In genomic region chr10:132399117-132400035, GRCh38 we compare ENCODE assay signal across 10 cellular contexts. TPM values are rescaled to one million over a fixed set of nuclear protein-coding genes. Genes with fewer than 3 reads are reported as not detected.
DNase-seq lines count a peak whose midpoint lies in the region; ATAC-seq and TF ChIP-seq lines count a peak whose summit lies in the region.
"Had no signal": no experiment of that assay in that cellular context is flagged by ENCODE, and none has a peak within 500 bp of the region (broad histone marks: within the 10 kb centered on the region; RNA-seq: fewer than 3 reads in every experiment).

No MANE protein-coding gene starts in this region.

- H3K27me3 ChIP-seq in body of pancreas = no peaks in the 10 kb centered on the region
- H3K27me3 ChIP-seq in mucosa of stomach (ENCODE audit: control insufficient read depth, insufficient read depth, low read length) = no peaks in the 10 kb centered on the region
- H3K27me3 ChIP-seq in upper lobe of right lung = no peaks in the 10 kb centered on the region
- H3K27me3 ChIP-seq: MG63 had no signal

- H3K36me3 ChIP-seq in body of pancreas (replicated peaks in 1 of 2; ENCODE audit: insufficient read depth in 1 of 2, low read depth in 2 of 2) (no peaks in the 10 kb centered on the region), mucosa of stomach (ENCODE audit: control insufficient read depth, insufficient read depth, low read length) (no peaks in the 10 kb centered on the region), upper lobe of right lung (no peaks in the 10 kb centered on the region)

- POLR2A ChIA-PET in activated naive CD8-positive, alpha-beta T cell treated with anti-CD3 and anti-CD28 coated beads, Interleukin-2, amount 10 ng/mL, durations not matched to agents 7 days and 5 days (lab: Charles Lee) = interaction anchor here (4.0 kb wide), 1 partner anchor 48 kb away, joined by 33 read pairs; no protein-coding TSS in a partner anchor
- POLR2A ChIA-PET in HEK293T (lab: Yijun Ruan, JAX) = no interaction called here

- H3K9me3 ChIP-seq in body of pancreas (no peaks in the 10 kb centered on the region), mucosa of stomach (ENCODE audit: control insufficient read depth, low read length) (no peaks in the 10 kb centered on the region), upper lobe of right lung (no peaks in the 10 kb centered on the region)
- H3K9me3 ChIP-seq: MG63 had no signal

- H3K9ac ChIP-seq in mucosa of stomach (ENCODE audit: low read length) = peak overlapping the region; percentile 92

- H3K27ac ChIP-seq in body of pancreas = peak overlapping the region; percentile 97 to 99 (median 97)
- H3K27ac ChIP-seq in upper lobe of right lung = peak overlapping the region; percentile 59

- 21 to 34% methylated on average over 15 to 27 of the region's 27 CpGs for WGBS in body of pancreas, 2 donors

- H3K27ac Mint-ChIP-seq in activated naive CD8-positive, alpha-beta T cell treated with anti-CD3 and anti-CD28 coated beads, Interleukin-2, amount 10 ng/mL, durations not matched to agents 7 days and 5 days = no peak overlapping the region
- no peak overlapping the region for H3K27ac Mint-ChIP-seq in activated naive CD8-positive, alpha-beta T cell treated with anti-CD3 and anti-CD28 coated beads, Interleukin-2, amount 50 U/mL, for 24 hours

- no peaks in the 10 kb centered on the region for H3K36me3 Mint-ChIP-seq in activated naive CD8-positive, alpha-beta T cell treated with anti-CD3 and anti-CD28 coated beads, Interleukin-2, amount 10 ng/mL, durations not matched to agents 7 days and 5 days
- no peaks in the 10 kb centered on the region for H3K36me3 Mint-ChIP-seq in activated naive CD8-positive, alpha-beta T cell treated with anti-CD3 and anti-CD28 coated beads, Interleukin-2, amount 50 U/mL, for 24 hours (ENCODE audit: low read depth)

- TF ChIP-seq CTCF in body of pancreas (IDR thresholded peaks at IDR 0.05) (no peak), upper lobe of right lung (IDR thresholded peaks at IDR 0.05) (no peak)

- H3K4me1 Mint-ChIP-seq in activated naive CD8-positive, alpha-beta T cell treated with anti-CD3 and anti-CD28 coated beads, Interleukin-2, amount 10 ng/mL, durations not matched to agents 7 days and 5 days = peaks cover 5% of the 10 kb centered on the region
- H3K4me1 Mint-ChIP-seq in activated naive CD8-positive, alpha-beta T cell treated with anti-CD3 and anti-CD28 coated beads, Interleukin-2, amount 50 U/mL, for 24 hours = peaks cover 18% of the 10 kb centered on the region

- H3K27me3 Mint-ChIP-seq in activated naive CD8-positive, alpha-beta T cell treated with anti-CD3 and anti-CD28 coated beads, Interleukin-2, amount 10 ng/mL, durations not matched to agents 7 days and 5 days = no peaks in the 10 kb centered on the region
- H3K27me3 Mint-ChIP-seq in activated naive CD8-positive, alpha-beta T cell treated with anti-CD3 and anti-CD28 coated beads, Interleukin-2, amount 50 U/mL, for 24 hours = no peaks in the 10 kb centered on the region

- H3K4me3 Mint-ChIP-seq in activated naive CD8-positive, alpha-beta T cell treated with anti-CD3 and anti-CD28 coated beads, Interleukin-2, amount 10 ng/mL, durations not matched to agents 7 days and 5 days = peak overlapping the region; percentile 39
- H3K4me3 Mint-ChIP-seq in activated naive CD8-positive, alpha-beta T cell treated with anti-CD3 and anti-CD28 coated beads, Interleukin-2, amount 50 U/mL, for 24 hours = no peak overlapping the region

- ATAC-seq in activated naive CD8-positive, alpha-beta T cell treated with anti-CD3 and anti-CD28 coated beads, Interleukin-2, amount 10 ng/mL, durations not matched to agents 7 days and 5 days (ENCODE audit: low read depth) = no peak
- no peak for ATAC-seq in activated naive CD8-positive, alpha-beta T cell treated with anti-CD3 and anti-CD28 coated beads, Interleukin-2, amount 50 U/mL, for 24 hours
- ATAC-seq in body of pancreas = peak; percentile 57
- ATAC-seq in upper lobe of right lung = no peak

- H3K4me3 ChIP-seq in body of pancreas = no peak overlapping the region
- H3K4me3 ChIP-seq in mucosa of stomach (ENCODE audit: low read length) = no peak overlapping the region
- H3K4me3 ChIP-seq in upper lobe of right lung = no peak overlapping the region

- peak; percentile 53 to 67 (median 66) for TF ChIP-seq POLR2A in body of pancreas (IDR thresholded peaks at IDR 0.05)

- H3K9me3 Mint-ChIP-seq in activated naive CD8-positive, alpha-beta T cell treated with anti-CD3 and anti-CD28 coated beads, Interleukin-2, amount 10 ng/mL, durations not matched to agents 7 days and 5 days = no peaks in the 10 kb centered on the region
- no peaks in the 10 kb centered on the region for H3K9me3 Mint-ChIP-seq in activated naive CD8-positive, alpha-beta T cell treated with anti-CD3 and anti-CD28 coated beads, Interleukin-2, amount 50 U/mL, for 24 hours

- intact Hi-C loops in body of pancreas (cut with DNase I) (no loop called here), upper lobe of right lung (cut with DNase I) (no loop called here)

- no peak for DNase-seq in activated naive CD8-positive, alpha-beta T cell treated with anti-CD3 and anti-CD28 coated beads, Interleukin-2, amount 10 ng/mL, durations not matched to agents 7 days and 5 days
- DNase-seq in activated naive CD8-positive, alpha-beta T cell treated with anti-CD3 and anti-CD28 coated beads, Interleukin-2, amount 50 U/mL, for 24 hours = no peak
- DNase-seq in body of pancreas (peak; percentile 88 to 95 (median 94)), upper lobe of right lung (peak; percentile 63), H4 (ENCODE audit: low spot score) (no peak), HEK293T (ENCODE audit: extremely low spot score) (no peak), NCI-H2227 treated with DMSO at 0.1 percent for 48 hours (lab: John Stamatoyannopoulos, UW) (no peak)
- DNase-seq: erythroblast, MG63 had no signal

- CTCF ChIA-PET in HEK293T (lab: Yijun Ruan, JAX) = no interaction called here

- peaks cover 84% of the 10 kb centered on the region for H3K4me1 ChIP-seq in body of pancreas
- H3K4me1 ChIP-seq in mucosa of stomach (ENCODE audit: control insufficient read depth, insufficient read depth, low read length) = peaks cover 76% of the 10 kb centered on the region
- H3K4me1 ChIP-seq in upper lobe of right lung = peaks cover 54% of the 10 kb centered on the region

TF ChIP-seq in HEK293T, 16 proteins besides CTCF, POLR2A, EP300 and RAD21:
- TF ChIP-seq ZNF384 (IDR thresholded peaks at IDR 0.05) (no peak), FOXM1 (IDR thresholded peaks at IDR 0.05; ENCODE audit: borderline replicate concordance) (no peak), FOXA1 (IDR thresholded peaks at IDR 0.05) (no peak), LEF1 (IDR thresholded peaks at IDR 0.05; ENCODE audit: borderline replicate concordance) (no peak), SUZ12 (IDR thresholded peaks at IDR 0.05) (no peak), TARDBP (IDR thresholded peaks at IDR 0.05) (no peak), ELF4 (IDR thresholded peaks at IDR 0.05) (no peak), PKNOX1 (IDR thresholded peaks at IDR 0.05) (no peak), HDGF (IDR thresholded peaks at IDR 0.05; ENCODE audit: borderline replicate concordance) (no peak), NFRKB (IDR thresholded peaks at IDR 0.05) (no peak), ARNT (IDR thresholded peaks at IDR 0.05) (no peak)

RNA-seq across cellular contexts. Expression of gene PWWP2B, which starts 2.4 kb away (rescaled TPM):
- total RNA-seq in activated naive CD8-positive, alpha-beta T cell treated with anti-CD3 and anti-CD28 coated beads, Interleukin-2, amount 10 ng/mL, durations not matched to agents 7 days and 5 days = 10 to 100 TPM; 16.6 to 17.1 TPM
- total RNA-seq in body of pancreas (10 to 100 TPM; 31.9 to 46.5 TPM), upper lobe of right lung (26.0 TPM)
- total RNA-seq in H4 (2014; rRNA removed; shearing (Covaris generic)) = 2.2 and 6.2 TPM in 2 replicates

Comparison
In these comparisons a context has a peak if more than half of its experiments do, and no peak if none do; other contexts are left out.
1. DNase-seq: peak in body of pancreas (4 of 4) and upper lobe of right lung (single experiment); none in activated naive CD8-positive, alpha-beta T cell treated with anti-CD3 and anti-CD28 coated beads, Interleukin-2, amount 10 ng/mL, durations not matched to agents 7 days and 5 days (single experiment), activated naive CD8-positive, alpha-beta T cell treated with anti-CD3 and anti-CD28 coated beads, Interleukin-2, amount 50 U/mL, for 24 hours (single experiment), H4 (single experiment), HEK293T (single experiment) and NCI-H2227 treated with DMSO at 0.1 percent for 48 hours (single experiment).